In the genomic region with DNA sequence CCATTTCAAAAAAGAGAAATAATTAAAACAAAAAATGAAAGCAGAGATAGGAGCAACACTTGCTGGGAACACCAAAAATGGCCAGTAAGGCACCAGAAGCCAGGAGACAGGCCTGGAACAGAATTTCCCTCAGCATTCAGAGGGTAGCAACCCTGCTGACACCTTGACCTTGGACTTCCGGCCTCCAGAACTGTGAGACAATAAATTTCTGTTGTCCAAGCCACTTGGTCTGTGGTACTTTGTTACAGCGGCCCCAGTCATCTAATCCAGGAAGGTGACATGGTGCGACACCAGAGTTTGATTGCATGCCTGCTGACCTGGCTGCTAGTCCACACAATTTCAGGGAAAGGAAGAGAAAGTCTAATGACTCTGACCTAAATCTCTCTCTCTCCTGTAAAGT, we compare ENCODE assay signal across 17 cellular contexts. TPM values are rescaled to one million over a fixed set of nuclear protein-coding genes. Genes with fewer than 3 reads are reported as not detected.
DNase-seq lines count a peak whose midpoint lies in the region; ATAC-seq and TF ChIP-seq lines count a peak whose summit lies in the region.
"Had no signal": no experiment of that assay in that cellular context is flagged by ENCODE, and none has a peak within 500 bp of the region (broad histone marks: within the 10 kb centered on the region; RNA-seq: fewer than 3 reads in every experiment).

No MANE protein-coding gene starts in this region.

- H3K36me3 ChIP-seq in mammary epithelial cell (ENCODE audit: insufficient read depth, low read length) (no peaks in the 10 kb centered on the region), breast epithelium (no peaks in the 10 kb centered on the region), HEK293 (ENCODE audit: control insufficient read depth in 2 of 2, insufficient read depth in 1 of 2, low read length in 2 of 2) (no peaks in the 10 kb centered on the region)
- H3K36me3 ChIP-seq: BLaER1 treated with 17β-estradiol and CSF1 and Interleukin-3, amounts not matched to agents 10 nM and 100 nM; HAP-1 had no signal

- no peaks in the 10 kb centered on the region for H3K36me3 Mint-ChIP-seq in activated T-helper 17 cell treated with anti-CD3 and anti-CD28 coated beads, Interleukin-2, amount 50 U/mL, for 72 hours (ENCODE audit: low read depth)
- peaks cover 4% of the 10 kb centered on the region for H3K36me3 Mint-ChIP-seq in nephron progenitor cell (ENCODE audit: low read depth)
- peaks cover 4% of the 10 kb centered on the region for H3K36me3 Mint-ChIP-seq in progenitor cell of endocrine pancreas (ENCODE audit: insufficient read depth)
- H3K36me3 Mint-ChIP-seq: CD8-positive, alpha-beta T cell had no signal

- in situ Hi-C loops in mammary epithelial cell (cut with MboI; ENCODE audit: low sequenced_read_pairs in 2 of 2), result loop anchor here in 1 of 2 donors (10.0 to 25.0 kb wide), 2 partner anchors 205 to 1052 kb away; no protein-coding TSS in a partner anchor

- peaks cover 4% of the 10 kb centered on the region for H3K4me1 ChIP-seq in mammary epithelial cell (ENCODE audit: insufficient read depth, low read length)
- H3K4me1 ChIP-seq in breast epithelium, result no peaks in the 10 kb centered on the region
- H3K4me1 ChIP-seq in HEK293 (ENCODE audit: control insufficient read depth, insufficient read depth, low read length), result no peaks in the 10 kb centered on the region
- H3K4me1 ChIP-seq: HAP-1 had no signal

- no peaks in the 10 kb centered on the region for H3K27me3 ChIP-seq in mammary epithelial cell (ENCODE audit: insufficient read depth, low read length)
- no peaks in the 10 kb centered on the region for H3K27me3 ChIP-seq in breast epithelium
- H3K27me3 ChIP-seq: BLaER1 treated with 17β-estradiol and CSF1 and Interleukin-3, amounts not matched to agents 10 nM and 100 nM had no signal

- no TSS peak for BruUV-seq in mammary epithelial cell (replicated peaks; lab: Mats Ljungman, UMichigan)

- DNase-seq in mammary epithelial cell (no peak), breast epithelium (ENCODE audit: low spot score in 2 of 2) (no peak), nephron progenitor cell (peak; percentile 18), progenitor cell of endocrine pancreas (ENCODE audit: low spot score, unreplicated experiment) (no peak), HK-2 (ENCODE audit: unreplicated experiment) (no peak)
- DNase-seq: Calu3; CD8-positive, alpha-beta T cell; DMS 273 treated with DMSO at 0.1 percent for 48 hours; DMS53; DND-41; EL had no signal

- H3K9ac ChIP-seq in mammary epithelial cell (ENCODE audit: insufficient read depth, low read length), result no peak overlapping the region
- H3K9ac ChIP-seq: BLaER1 treated with 17β-estradiol and CSF1 and Interleukin-3, amounts not matched to agents 10 nM and 100 nM had no signal

- H3K27ac Mint-ChIP-seq in activated T-helper 17 cell treated with anti-CD3 and anti-CD28 coated beads, Interleukin-2, amount 50 U/mL, for 72 hours, result peak overlapping the region; percentile 20
- no peak overlapping the region for H3K27ac Mint-ChIP-seq in nephron progenitor cell
- H3K27ac Mint-ChIP-seq in progenitor cell of endocrine pancreas, result no peak overlapping the region
- H3K27ac Mint-ChIP-seq: B cell; CD8-positive, alpha-beta T cell had no signal

- no peak for TF ChIP-seq CTCF in mammary epithelial cell (conservative IDR thresholded peaks at IDR 0.05 in 1 of 2, IDR thresholded peaks at IDR 0.05 in 1 of 2; ENCODE audit: extremely low read depth in 1 of 2, insufficient read depth in 1 of 2, low read depth in 1 of 2, low read length in 2 of 2)
- TF ChIP-seq CTCF in breast epithelium (IDR thresholded peaks at IDR 0.05), result no peak
- TF ChIP-seq CTCF in HEK293 (tag by site-specific recombination; IDR thresholded peaks at IDR 0.05), result no peak
- no peak for TF ChIP-seq CTCF in nephron progenitor cell (IDR thresholded peaks at IDR 0.05)
- TF ChIP-seq CTCF in progenitor cell of endocrine pancreas (IDR thresholded peaks at IDR 0.05; ENCODE audit: unreplicated experiment), result no peak

- peaks cover 9% of the 10 kb centered on the region for H3K4me1 Mint-ChIP-seq in activated T-helper 17 cell treated with anti-CD3 and anti-CD28 coated beads, Interleukin-2, amount 50 U/mL, for 72 hours
- H3K4me1 Mint-ChIP-seq in nephron progenitor cell (peaks cover 26% of the 10 kb centered on the region), progenitor cell of endocrine pancreas (ENCODE audit: low read depth) (peaks cover 5% of the 10 kb centered on the region)

- H3K79me2 ChIP-seq in mammary epithelial cell (ENCODE audit: insufficient read depth, low read length), result no peaks in the 10 kb centered on the region

- H2AFZ ChIP-seq in mammary epithelial cell (ENCODE audit: low read depth, low read length), result peak overlapping the region; percentile 0

- H3K9me3 ChIP-seq in mammary epithelial cell (replicated peaks; ENCODE audit: insufficient read depth, low read length), result no peaks in the 10 kb centered on the region
- no peaks in the 10 kb centered on the region for H3K9me3 ChIP-seq in breast epithelium
- no peaks in the 10 kb centered on the region for H3K9me3 ChIP-seq in HEK293 (ENCODE audit: control insufficient read depth, insufficient read depth, low read depth, low read length)
- H3K9me3 ChIP-seq: BLaER1 treated with 17β-estradiol and CSF1 and Interleukin-3, amounts not matched to agents 10 nM and 100 nM; HAP-1 had no signal

- no peak overlapping the region for H3K27ac ChIP-seq in mammary epithelial cell (ENCODE audit: insufficient read depth, low read depth, low read length)
- no peak overlapping the region for H3K27ac ChIP-seq in breast epithelium
- H3K27ac ChIP-seq in HEK293 (ENCODE audit: extremely low read depth, low read depth, low read length), result no peak overlapping the region
- H3K27ac ChIP-seq: BLaER1 treated with 17β-estradiol and CSF1 and Interleukin-3, amounts not matched to agents 10 nM and 100 nM had no signal

- H4K20me1 ChIP-seq in mammary epithelial cell (ENCODE audit: insufficient read depth, low read length), result no peaks in the 10 kb centered on the region
- H4K20me1 ChIP-seq: BLaER1 treated with 17β-estradiol and CSF1 and Interleukin-3, amounts not matched to agents 10 nM and 100 nM had no signal

- no peak overlapping the region for H3K4me3 Mint-ChIP-seq in activated T-helper 17 cell treated with anti-CD3 and anti-CD28 coated beads, Interleukin-2, amount 50 U/mL, for 72 hours
- no peak overlapping the region for H3K4me3 Mint-ChIP-seq in nephron progenitor cell
- no peak overlapping the region for H3K4me3 Mint-ChIP-seq in progenitor cell of endocrine pancreas (ENCODE audit: low read depth)
- H3K4me3 Mint-ChIP-seq: B cell; CD8-positive, alpha-beta T cell had no signal

- 80% methylated on average over 3 of the region's 3 CpGs for WGBS in mammary epithelial cell (ENCODE audit: low coverage, missing lambda C conversion rate)

- H3K27me3 Mint-ChIP-seq in activated T-helper 17 cell treated with anti-CD3 and anti-CD28 coated beads, Interleukin-2, amount 50 U/mL, for 72 hours, result no peaks in the 10 kb centered on the region
- peaks cover 6% of the 10 kb centered on the region for H3K27me3 Mint-ChIP-seq in nephron progenitor cell (ENCODE audit: low read depth, poor library complexity)
- peaks cover 2% of the 10 kb centered on the region for H3K27me3 Mint-ChIP-seq in progenitor cell of endocrine pancreas

- intact Hi-C loops in mammary epithelial cell (cut with micrococcal nuclease) (loop anchor here (10.0 kb wide), 1 partner anchor 365 kb away; a partner anchor contains a TSS), breast epithelium (cut with DNase I; ENCODE audit: low total_unique reads) (no loop called here)

- POLR2A ChIA-PET in HEK293 (lab: Yijun Ruan, JAX), result no interaction called here

- H3K4me2 ChIP-seq in mammary epithelial cell (ENCODE audit: insufficient read depth, low read depth, low read length), result no peak overlapping the region
- H3K4me2 ChIP-seq: BLaER1 treated with 17β-estradiol and CSF1 and Interleukin-3, amounts not matched to agents 10 nM and 100 nM had no signal

- no peak for TF ChIP-seq POLR2A in breast epithelium (IDR thresholded peaks at IDR 0.05)

- ATAC-seq in activated T-helper 17 cell treated with anti-CD3 and anti-CD28 coated beads, Interleukin-2, amount 50 U/mL, for 72 hours (replicated peaks), result no peak
- ATAC-seq: CD8-positive, alpha-beta T cell; GM12878 had no signal

- CTCF ChIA-PET in mammary epithelial cell (lab: Charles Lee; ENCODE audit: low non-redundant PET) (no interaction called here), HEK293 (lab: Yijun Ruan, JAX) (interaction anchor here (0.6 to 7.3 kb wide), 3 partner anchors 31 to 400 kb away, joined by 3 to 115 read pairs (median 4); no protein-coding TSS in a partner anchor)

- dilution Hi-C loops in mammary epithelial cell (cut with HindIII; ENCODE audit: low sequenced_read_pairs), result loop anchor here (25.0 kb wide), 1 partner anchor 227 kb away; no protein-coding TSS in a partner anchor

- no peak overlapping the region for H3K4me3 ChIP-seq in mammary epithelial cell (replicated peaks in 1 of 3; ENCODE audit: insufficient read depth in 1 of 3, low read depth in 2 of 3, low read length in 3 of 3)
- H3K4me3 ChIP-seq in breast epithelium, result no peak overlapping the region
- no peak overlapping the region for H3K4me3 ChIP-seq in HEK293 (ENCODE audit: low read depth, low read length)
- H3K4me3 ChIP-seq: BLaER1 treated with 17β-estradiol and CSF1 and Interleukin-3, amounts not matched to agents 10 nM and 100 nM; GM12878; HAP-1 had no signal

- no peaks in the 10 kb centered on the region for H3K9me3 Mint-ChIP-seq in activated T-helper 17 cell treated with anti-CD3 and anti-CD28 coated beads, Interleukin-2, amount 50 U/mL, for 72 hours
- H3K9me3 Mint-ChIP-seq in nephron progenitor cell (peaks cover 3% of the 10 kb centered on the region), progenitor cell of endocrine pancreas (ENCODE audit: low read depth) (no peaks in the 10 kb centered on the region)
- H3K9me3 Mint-ChIP-seq: CD8-positive, alpha-beta T cell had no signal

TF ChIP-seq in HEK293, 187 proteins besides CTCF, POLR2A, EP300 and RAD21:
- TF ChIP-seq ZNF548 (tag by site-specific recombination; IDR thresholded peaks at IDR 0.05) (peak; percentile 58; the same call in 1 of the 2 replicates), ZBTB48 (tag by site-specific recombination; IDR thresholded peaks at IDR 0.05) (no peak)
TF ChIP-seq in HEK293: peak in this region for 1.

RNA-seq across cellular contexts. Expression of a gene that starts 10.6 kb away (rescaled TPM):
- 10 to 100 TPM; 46.5 to 59.2 TPM for total RNA-seq in mammary epithelial cell
- 25.9 TPM for polyA plus RNA-seq in mammary epithelial cell
- polyA minus RNA-seq in mammary epithelial cell, result 16.5 TPM
- 10 to 100 TPM; 27.5 to 47.8 (median 42.1) TPM for total RNA-seq in breast epithelium
- 10 to 100 TPM; 35.2 to 36.6 TPM for total RNA-seq in activated T-helper 17 cell treated with anti-CD3 and anti-CD28 coated beads, Interleukin-2, amount 50 U/mL, for 72 hours
- total RNA-seq in progenitor cell of endocrine pancreas, result 127 and 130 TPM in 2 replicates
